Comparison of ENCODE assay signal across 8 cellular contexts in genomic region chr5:139690385-139691274, GRCh38.
A peak's percentile ranks its signal among the peaks of the same experiment; 100 is the strongest.
DNase-seq lines count a peak whose midpoint lies in the region; ATAC-seq and FAIRE-seq lines count a peak whose summit lies in the region.

No MANE protein-coding gene starts in this region.

- no peaks in the 10 kb centered on the region for H3K9me3 Mint-ChIP-seq in stimulated activated effector memory CD8-positive, alpha-beta T cell treated with anti-CD3 and anti-CD28 coated beads, Interleukin-12 subunit alpha, Interleukin-12 subunit beta, amount 100 ng/mL, for 72 hours

- H3K27ac Mint-ChIP-seq in stimulated activated effector memory CD8-positive, alpha-beta T cell treated with anti-CD3 and anti-CD28 coated beads, Interleukin-12 subunit alpha, Interleukin-12 subunit beta, amount 100 ng/mL, for 72 hours: peak overlapping the region; percentile 72

- DNase-seq in HTR-8/SVneo (ENCODE audit: insufficient read length, low spot score) (peak; percentile 73), amniotic epithelial cell (ENCODE audit: low read depth) (peak; percentile 58), iPS-NIHi7 (ENCODE audit: extremely low spot score) (peak; percentile 41), NK-92 (lab: John Stamatoyannopoulos, UW; ENCODE audit: unreplicated experiment) (no peak)
- DNase-seq in stimulated activated effector memory CD8-positive, alpha-beta T cell treated with anti-CD3 and anti-CD28 coated beads, Interleukin-12 subunit alpha, Interleukin-12 subunit beta, amount 100 ng/mL, for 72 hours (ENCODE audit: low spot score in 2 of 2): no peak
- no peak for DNase-seq in activated naive CD4-positive, alpha-beta T cell (lab: John Stamatoyannopoulos, UW)
- DNase-seq in activated CD4-positive, alpha-beta T cell treated with anti-CD3 and anti-CD28 coated beads, Interleukin-2, amount 50 U/mL, for 1 hour: no peak

- no peak for ATAC-seq in stimulated activated effector memory CD8-positive, alpha-beta T cell treated with anti-CD3 and anti-CD28 coated beads, Interleukin-12 subunit alpha, Interleukin-12 subunit beta, amount 100 ng/mL, for 72 hours
- ATAC-seq in HG03460 (IDR thresholded peaks at IDR 0.05; ENCODE audit: unreplicated experiment): no peak

- peaks cover 11% of the 10 kb centered on the region for H3K4me1 Mint-ChIP-seq in stimulated activated effector memory CD8-positive, alpha-beta T cell treated with anti-CD3 and anti-CD28 coated beads, Interleukin-12 subunit alpha, Interleukin-12 subunit beta, amount 100 ng/mL, for 72 hours

- peak; percentile 66 for FAIRE-seq in HTR-8/SVneo (lab: Jason Lieb, UNC)

- no peaks in the 10 kb centered on the region for H3K36me3 Mint-ChIP-seq in stimulated activated effector memory CD8-positive, alpha-beta T cell treated with anti-CD3 and anti-CD28 coated beads, Interleukin-12 subunit alpha, Interleukin-12 subunit beta, amount 100 ng/mL, for 72 hours

- no peak overlapping the region for H3K4me3 Mint-ChIP-seq in stimulated activated effector memory CD8-positive, alpha-beta T cell treated with anti-CD3 and anti-CD28 coated beads, Interleukin-12 subunit alpha, Interleukin-12 subunit beta, amount 100 ng/mL, for 72 hours

Comparison
In these comparisons a context has a peak if more than half of its experiments do, and no peak if none do; other contexts are left out.
1. DNase-seq: peak in HTR-8/SVneo (single experiment), amniotic epithelial cell (single experiment) and iPS-NIHi7 (single experiment); none in stimulated activated effector memory CD8-positive, alpha-beta T cell treated with anti-CD3 and anti-CD28 coated beads, Interleukin-12 subunit alpha, Interleukin-12 subunit beta, amount 100 ng/mL, for 72 hours (0 of 2), NK-92 (single experiment), activated naive CD4-positive, alpha-beta T cell (0 of 4) and activated CD4-positive, alpha-beta T cell treated with anti-CD3 and anti-CD28 coated beads, Interleukin-2, amount 50 U/mL, for 1 hour (single experiment).